13 cellular contexts compared by ENCODE assay signal in genomic region chr14:89337912-89338311, GRCh38.
A peak's percentile ranks its signal among the peaks of the same experiment; 100 is the strongest.
DNase-seq lines count a peak whose midpoint lies in the region; ATAC-seq, FAIRE-seq and TF ChIP-seq lines count a peak whose summit lies in the region.
"Had no signal": no experiment of that assay in that cellular context is flagged by ENCODE, and none has a peak within 500 bp of the region (broad histone marks: within the 10 kb centered on the region; RNA-seq: fewer than 3 reads in every experiment).

No MANE protein-coding gene starts in this region.

- intact Hi-C loops in esophagus squamous epithelium (cut with DNase I) (no loop called here), right lobe of liver (cut with DNase I) (no loop called here), prostate gland (cut with DNase I) (no loop called here)

- H3K4me3 Mint-ChIP-seq in HFFc6, result no peak overlapping the region
- H3K4me3 Mint-ChIP-seq: activated CD4-positive, alpha-beta memory T cell treated with anti-CD3 and anti-CD28 coated beads for 36 hours had no signal

- DNase-seq in HFFc6 (no peak), esophagus squamous epithelium (lab: John Stamatoyannopoulos, UW) (no peak), right lobe of liver (no peak), prostate gland (ENCODE audit: low spot score) (no peak), GM19239 (ENCODE audit: insufficient read length, low spot score) (no peak), kidney glomerular epithelial cell (lab: John Stamatoyannopoulos, UW) (no peak)
- DNase-seq: activated CD4-positive, alpha-beta memory T cell treated with anti-CD3 and anti-CD28 coated beads for 36 hours; substantia nigra had no signal

- H3K4me1 ChIP-seq in esophagus squamous epithelium (peaks cover 31 to 61% (median 40%) of the 10 kb centered on the region in 3 donors), right lobe of liver (peaks cover 0 to 46% (median 14%) of the 10 kb centered on the region in 4 donors), subcutaneous abdominal adipose tissue (ENCODE audit: control insufficient read depth in 5 of 5, insufficient read depth in 5 of 5, low read length in 5 of 5) (peaks cover 12 to 48% (median 45%) of the 10 kb centered on the region in 5 donors), prostate gland (replicated peaks) (peaks cover 9% of the 10 kb centered on the region)

- 31 to 41% methylated on average over 2 to 3 of the region's 3 CpGs for WGBS in esophagus squamous epithelium, 2 donors
- WGBS in right lobe of liver (ENCODE audit: insufficient coverage, low coverage, low lambda C conversion rate, missing lambda C conversion rate), result 11% methylated on average over 3 of the region's 3 CpGs
- WGBS in prostate gland, result 21% methylated on average over 3 of the region's 3 CpGs

- no peaks in the 10 kb centered on the region for H3K9me3 Mint-ChIP-seq in HFFc6
- H3K9me3 Mint-ChIP-seq: activated CD4-positive, alpha-beta memory T cell treated with anti-CD3 and anti-CD28 coated beads for 36 hours; activated T-helper 2 cell treated with anti-CD3 and anti-CD28 coated beads, Interferon-gamma antibody, Interleukin-2, Interleukin-4, amounts not matched to agents 10 μg/mL and 5 μg/mL and 100 μg/mL, durations not matched to agents 14 hours and 24 hours and 36 hours had no signal

- H3K27ac ChIP-seq in esophagus squamous epithelium (peak overlapping the region in 3 of 4 donors; percentile 25 to 79 (median 76)), right lobe of liver (peak overlapping the region in 1 of 3 donors; percentile 24), subcutaneous abdominal adipose tissue (ENCODE audit: low read depth, low read length) (peak overlapping the region; percentile 74), prostate gland (no peak overlapping the region)
- H3K27ac ChIP-seq: SJSA1 had no signal

- no peaks in the 10 kb centered on the region for H3K27me3 Mint-ChIP-seq in HFFc6 (ENCODE audit: insufficient read depth)
- H3K27me3 Mint-ChIP-seq: activated CD4-positive, alpha-beta memory T cell treated with anti-CD3 and anti-CD28 coated beads for 36 hours had no signal

- peak; percentile 26 to 70 (median 50) for ATAC-seq in right lobe of liver
- no peak for ATAC-seq in GM21717 (IDR thresholded peaks at IDR 0.05; ENCODE audit: unreplicated experiment)

- H3K9ac ChIP-seq in subcutaneous abdominal adipose tissue (ENCODE audit: low read length in 5 of 5), result no peak overlapping the region

- H3K9me3 ChIP-seq in esophagus squamous epithelium, result no peaks in the 10 kb centered on the region
- no peaks in the 10 kb centered on the region for H3K9me3 ChIP-seq in right lobe of liver
- no peaks in the 10 kb centered on the region for H3K9me3 ChIP-seq in subcutaneous abdominal adipose tissue (ENCODE audit: control insufficient read depth in 5 of 5, low read length in 5 of 5)
- no peaks in the 10 kb centered on the region for H3K9me3 ChIP-seq in prostate gland
- H3K9me3 ChIP-seq: SJSA1 had no signal

- no peaks in the 10 kb centered on the region for H3K27me3 ChIP-seq in esophagus squamous epithelium
- no peaks in the 10 kb centered on the region for H3K27me3 ChIP-seq in right lobe of liver
- H3K27me3 ChIP-seq in subcutaneous abdominal adipose tissue (ENCODE audit: control insufficient read depth in 5 of 5, insufficient read depth in 4 of 5, low read length in 5 of 5), result no peaks in the 10 kb centered on the region
- no peaks in the 10 kb centered on the region for H3K27me3 ChIP-seq in prostate gland (replicated peaks; ENCODE audit: insufficient read depth)
- H3K27me3 ChIP-seq: SJSA1 had no signal

- H3K36me3 ChIP-seq in esophagus squamous epithelium (peaks cover 0 to 20% (median 0%) of the 10 kb centered on the region in 3 donors), right lobe of liver (no peaks in the 10 kb centered on the region), subcutaneous abdominal adipose tissue (ENCODE audit: control insufficient read depth in 5 of 5, insufficient read depth in 5 of 5, low read length in 5 of 5) (no peaks in the 10 kb centered on the region), prostate gland (no peaks in the 10 kb centered on the region)
- H3K36me3 ChIP-seq: SJSA1 had no signal

- H3K4me3 ChIP-seq in esophagus squamous epithelium (no peak overlapping the region), right lobe of liver (no peak overlapping the region), subcutaneous abdominal adipose tissue (ENCODE audit: low read depth in 1 of 5, low read length in 5 of 5) (no peak overlapping the region), prostate gland (no peak overlapping the region)
- H3K4me3 ChIP-seq: lung, SJSA1 had no signal

- no peak for FAIRE-seq in GM19239 (lab: Jason Lieb, UNC)

- no peak for TF ChIP-seq CTCF in HFFc6 (IDR thresholded peaks at IDR 0.05)
- TF ChIP-seq CTCF in esophagus squamous epithelium (IDR thresholded peaks at IDR 0.05), result no peak
- no peak for TF ChIP-seq CTCF in right lobe of liver (IDR thresholded peaks at IDR 0.05)
- TF ChIP-seq CTCF in prostate gland (IDR thresholded peaks at IDR 0.05), result no peak

- TF ChIP-seq POLR2A in esophagus squamous epithelium (IDR thresholded peaks at IDR 0.05) (no peak), right lobe of liver (IDR thresholded peaks at IDR 0.05) (no peak), prostate gland (IDR thresholded peaks at IDR 0.05) (no peak)

- peaks cover 34% of the 10 kb centered on the region for H3K4me1 Mint-ChIP-seq in HFFc6 (ENCODE audit: low read depth)

- H3K27ac Mint-ChIP-seq in HFFc6, result peak overlapping the region; percentile 6; the same call in 1 of the 2 replicates
- H3K27ac Mint-ChIP-seq: activated CD4-positive, alpha-beta memory T cell treated with anti-CD3 and anti-CD28 coated beads for 36 hours; activated T-helper 2 cell treated with anti-CD3 and anti-CD28 coated beads, Interferon-gamma antibody, Interleukin-2, Interleukin-4, amounts not matched to agents 10 μg/mL and 5 μg/mL and 100 μg/mL, durations not matched to agents 14 hours and 24 hours and 36 hours had no signal

- 0 out of 2 replicates have a peak, but pooled peaks cover 5% of the 10 kb centered on the region for H3K36me3 Mint-ChIP-seq in HFFc6 (ENCODE audit: low read depth)

Comparison
In these comparisons a context has a peak if more than half of its experiments do, and no peak if none do; other contexts are left out.
1. H3K27ac ChIP-seq: peak in esophagus squamous epithelium (3 of 4) and subcutaneous abdominal adipose tissue (single experiment); none in prostate gland (0 of 2).